Comparison of ENCODE assay signal across 9 cellular contexts in genomic region chr1:212782422-212783154, GRCh38. TPM values are rescaled to one million over a fixed set of nuclear protein-coding genes. Genes with fewer than 3 reads are reported as not detected.
DNase-seq lines count a peak whose midpoint lies in the region; ATAC-seq, FAIRE-seq and TF ChIP-seq lines count a peak whose summit lies in the region.
"Had no signal": no experiment of that assay in that cellular context is flagged by ENCODE, and none has a peak within 500 bp of the region (broad histone marks: within the 10 kb centered on the region; RNA-seq: fewer than 3 reads in every experiment).

No MANE protein-coding gene starts in this region.

- no TSS peak for BruUV-seq in GM12878 (replicated peaks; lab: Mats Ljungman, UMichigan)

- 92% methylated on average over 3 of the region's 3 CpGs for WGBS in GM12878 (ENCODE audit: insufficient coverage, insufficient replicate concordance, low lambda C conversion rate, missing lambda C conversion rate)

- H3K27ac ChIP-seq in GM12878 (ENCODE audit: control insufficient read depth, insufficient read depth), result no peak overlapping the region

- FAIRE-seq in GM12878 (lab: Jason Lieb, UNC), result peak; percentile 59
- FAIRE-seq: colon had no signal

- POLR2A ChIA-PET in GM12878 (lab: Charles Lee), result interaction anchor here (0.6 to 2.5 kb wide), 3 partner anchors 9 to 212 kb away, joined by 3 to 6 read pairs (median 4); partner anchors contain the start of genes NSL1 and TATDN3

- H3K4me1 ChIP-seq in GM12878 (ENCODE audit: control insufficient read depth, insufficient read depth, low read length), result peaks cover 10% of the 10 kb centered on the region; the same call in 1 of the 2 replicates

- TF ChIP-seq POLR2A in GM12878 (IDR thresholded peaks at IDR 0.05; ENCODE audit: low read depth, low read length), result no peak

- H3K27me3 ChIP-seq in GM12878 (replicated peaks in 1 of 2; ENCODE audit: control insufficient read depth in 2 of 2, insufficient read depth in 2 of 2, low read length in 1 of 2), result no peaks in the 10 kb centered on the region

- no peaks in the 10 kb centered on the region for H3K9me3 ChIP-seq in GM12878 (replicated peaks; ENCODE audit: control insufficient read depth, insufficient read depth, low read length)

- H3K4me3 ChIP-seq in GM12878, result no peak overlapping the region

- H3K9ac ChIP-seq in GM12878 (ENCODE audit: control insufficient read depth, insufficient read depth, low read length), result no peak overlapping the region

- H4K20me1 ChIP-seq in GM12878 (ENCODE audit: control insufficient read depth, insufficient read depth), result no peaks in the 10 kb centered on the region

- H3K36me3 ChIP-seq in GM12878 (ENCODE audit: control insufficient read depth in 2 of 2, insufficient read depth in 2 of 2, low read length in 1 of 2), result peaks cover 2 to 4% of the 10 kb centered on the region in 2 experiments; a peak in 2 of 4 replicates

- ATAC-seq in Right ventricle myocardium inferior (peak; percentile 52), GM12878 (peak; percentile 68), GM21515 (IDR thresholded peaks at IDR 0.05; ENCODE audit: unreplicated experiment) (no peak), HG03039 (IDR thresholded peaks at IDR 0.05; ENCODE audit: unreplicated experiment) (no peak)

- DNase-seq in Right ventricle myocardium inferior (ENCODE audit: missing footprints) (no peak), cardiac septum (ENCODE audit: low spot score) (no peak), NCI-H2029 treated with DMSO at 0.1 percent for 48 hours (lab: John Stamatoyannopoulos, UW) (peak; percentile 3), GM12878 (ENCODE audit: low read depth, low spot score) (no peak), kidney tubule cell (ENCODE audit: low spot score) (peak; percentile 43), T1000 (lab: John Stamatoyannopoulos, UW) (no peak)

- TF ChIP-seq RAD21 in GM12878 (IDR thresholded peaks at IDR 0.05; ENCODE audit: insufficient read depth, low read depth, low read length), result peak; percentile 81

- CTCF ChIA-PET in GM12878 (lab: Yijun Ruan, JAX), result interaction anchor here (0.7 to 7.4 kb wide), 35 partner anchors 9 to 466 kb away, joined by 3 to 103 read pairs (median 5); partner anchors contain the start of genes NSL1 and TATDN3

- no peaks in the 10 kb centered on the region for H3K79me2 ChIP-seq in GM12878 (ENCODE audit: control insufficient read depth, insufficient read depth, low read length)

- H2AFZ ChIP-seq in GM12878 (ENCODE audit: control insufficient read depth, low read depth, low read length), result no peak overlapping the region

- no peak overlapping the region for H3K4me2 ChIP-seq in GM12878 (ENCODE audit: control insufficient read depth, insufficient read depth)

- RAD21 ChIA-PET in GM12878 (lab: Charles Lee; ENCODE audit: unreplicated experiment), result interaction anchor here (1.0 to 3.9 kb wide), 11 partner anchors 32 to 326 kb away, joined by 3 to 45 read pairs (median 9); no protein-coding TSS in a partner anchor

- TF ChIP-seq CTCF in GM12878 (IDR thresholded peaks at IDR 0.05 in 2 of 3, conservative IDR thresholded peaks at IDR 0.05 in 1 of 3; ENCODE audit: control insufficient read depth in 2 of 3, extremely low read depth in 1 of 3, insufficient read depth in 1 of 3, low read depth in 3 of 3, low read length in 3 of 3), result peak; percentile 53 to 71 (median 64); a peak in 5 of 6 replicates

- in situ Hi-C loops in GM12878 (cut with MboI), result no loop called here

- no peak for TF ChIP-seq EP300 in GM12878 (IDR thresholded peaks at IDR 0.05; ENCODE audit: borderline replicate concordance in 1 of 2, control insufficient read depth in 1 of 2, low read depth in 2 of 2, low read length in 2 of 2)

- SMC1A ChIA-PET in GM12878 (lab: Charles Lee; ENCODE audit: uncharacterized antibody, unreplicated experiment), result interaction anchor here (0.9 to 6.3 kb wide), 28 partner anchors 9 to 326 kb away, joined by 3 to 80 read pairs (median 6); partner anchors contain the start of genes NSL1 and TATDN3

- intact Hi-C loops in Right ventricle myocardium inferior (cut with DNase I) (loop anchor here (1.0 to 5.0 kb wide), 3 partner anchors 115 to 325 kb away; no protein-coding TSS in a partner anchor), cardiac septum (cut with DNase I) (loop anchor here (2.0 kb wide), 1 partner anchor 306 kb away; no protein-coding TSS in a partner anchor), GM12878 (cut with micrococcal nuclease; ENCODE audit: unreplicated experiment) (loop anchor here (1.0 to 2.0 kb wide), 5 partner anchors 83 to 325 kb away; partner anchors contain the start of gene BATF3)

TF ChIP-seq in GM12878, 131 proteins besides CTCF, POLR2A, EP300 and RAD21:
- TF ChIP-seq FOXM1 (IDR thresholded peaks at IDR 0.05; ENCODE audit: low read depth, low read length), result 0 out of 2 replicates have a peak, but pooled peaks have one; percentile 46
- TF ChIP-seq SMC3 (IDR thresholded peaks at IDR 0.05; ENCODE audit: borderline replicate concordance, low read length), result peak; percentile 80
- TF ChIP-seq CEBPB (IDR thresholded peaks at IDR 0.05; ENCODE audit: borderline replicate concordance in 1 of 2, low read depth in 2 of 2, low read length in 2 of 2), result 0 out of 4 replicates have a peak, but pooled peaks of 1 of the 2 experiments have one; percentile 26
- TF ChIP-seq RUNX3 (IDR thresholded peaks at IDR 0.05; ENCODE audit: low read length), result peak; percentile 14; the same call in 1 of the 2 replicates
- no peak for TF ChIP-seq SKIL (IDR thresholded peaks at IDR 0.05; ENCODE audit: low read depth, poor library complexity, severe bottlenecking)
TF ChIP-seq in GM12878: peak in this region for 4.

RNA-seq across cellular contexts. Expression of gene NSL1, which starts 9.0 kb away (rescaled TPM):
- total RNA-seq in Right ventricle myocardium inferior (26.7 TPM), cardiac septum (27.0 TPM), GM12878 (2014; rRNA removed) (41.9 and 46.9 TPM in 2 replicates), GM12878 (2014; rRNA removed; fragmentation: Illumina TruSeq; extraction: Trizol) (37.5 and 40.2 TPM in 2 replicates), GM12878 (2021) (38.3 and 41.6 TPM in 2 replicates)
- total RNA-seq in GM12878 (2013; cell fraction: nucleolus; rRNA removed), result 97.5 and 114 TPM in 2 replicates
- polyA plus RNA-seq in GM12878 (2011; ENCODE audit: low read depth), result 11.3 TPM
- polyA plus RNA-seq in GM12878 (2011; rRNA removed) (46.4 and 68.5 TPM in 2 replicates), GM12878 (2014; fragmentation: Illumina TruSeq; extraction: Trizol) (36.7 TPM in 2 replicates), GM12878 (2014; fragmentation: Nextera tagmentation; extraction: Ambion mirVana) (10 to 100 TPM; 46.5 to 67.2 TPM), GM12878 (2014; rRNA removed) (34.5 and 43.6 TPM in 2 replicates), GM12878 (2016; fragmentation: Nextera tagmentation; extraction: Ambion mirVana) (10 to 100 TPM; 72.3 to 74.2 TPM)
- 35.9 and 46.6 TPM in 2 replicates for polyA plus RNA-seq in GM12878 (2011; cell fraction: cytosol; rRNA removed)
- 25.8 and 25.9 TPM in 2 replicates for polyA plus RNA-seq in GM12878 (2011; cell fraction: nucleus; rRNA removed)
- 15.8 and 17.9 TPM in 2 replicates for polyA plus RNA-seq in GM12878 (2012)
- polyA minus RNA-seq in GM12878 (2011; rRNA and poly(A)+ RNA removed), result 20.3 and 27.5 TPM in 2 replicates
- 5.1 and 13.8 TPM in 2 replicates for polyA minus RNA-seq in GM12878 (2011; cell fraction: cytosol; rRNA and poly(A)+ RNA removed)
- 27.0 and 42.8 TPM in 2 replicates for polyA minus RNA-seq in GM12878 (2011; cell fraction: nucleus; rRNA and poly(A)+ RNA removed)

RNA-seq across cellular contexts. Expression of gene TATDN3, which starts 9.1 kb away (rescaled TPM):
- total RNA-seq in Right ventricle myocardium inferior (20.5 TPM), cardiac septum (22.4 TPM), GM12878 (2014; rRNA removed) (15.5 and 21.7 TPM in 2 replicates), GM12878 (2014; rRNA removed; fragmentation: Illumina TruSeq; extraction: Trizol) (20.7 and 21.0 TPM in 2 replicates), GM12878 (2021) (17.1 and 18.2 TPM in 2 replicates)
- total RNA-seq in GM12878 (2013; cell fraction: nucleolus; rRNA removed), result 38.0 and 48.8 TPM in 2 replicates
- 11.4 TPM for polyA plus RNA-seq in GM12878 (2011; ENCODE audit: low read depth)
- polyA plus RNA-seq in GM12878 (2011; rRNA removed) (24.5 and 40.9 TPM in 2 replicates), GM12878 (2014; fragmentation: Illumina TruSeq; extraction: Trizol) (17.8 and 20.2 TPM in 2 replicates), GM12878 (2014; fragmentation: Nextera tagmentation; extraction: Ambion mirVana) (10 to 100 TPM; 34.0 to 40.0 TPM), GM12878 (2014; rRNA removed) (14.8 and 15.9 TPM in 2 replicates), GM12878 (2016; fragmentation: Nextera tagmentation; extraction: Ambion mirVana) (10 to 100 TPM; 28.0 to 32.7 TPM)
- 10.7 and 12.3 TPM in 2 replicates for polyA plus RNA-seq in GM12878 (2011; cell fraction: cytosol; rRNA removed)
- 8.2 and 9.9 TPM in 2 replicates for polyA plus RNA-seq in GM12878 (2011; cell fraction: nucleus; rRNA removed)
- 10.6 and 12.7 TPM in 2 replicates for polyA plus RNA-seq in GM12878 (2012)
- 16.9 and 22.8 TPM in 2 replicates for polyA minus RNA-seq in GM12878 (2011; rRNA and poly(A)+ RNA removed)
- polyA minus RNA-seq in GM12878 (2011; cell fraction: cytosol; rRNA and poly(A)+ RNA removed), result 5.9 TPM in 2 replicates
- polyA minus RNA-seq in GM12878 (2011; cell fraction: nucleus; rRNA and poly(A)+ RNA removed), result 7.5 and 9.2 TPM in 2 replicates

Comparison
In these comparisons a context has a peak if more than half of its experiments do, and no peak if none do; other contexts are left out.
1. ATAC-seq: peak in Right ventricle myocardium inferior (single experiment) and GM12878 (single experiment); none in GM21515 (single experiment) and HG03039 (single experiment).
2. DNase-seq: peak in NCI-H2029 treated with DMSO at 0.1 percent for 48 hours (single experiment) and kidney tubule cell (single experiment); none in Right ventricle myocardium inferior (single experiment), cardiac septum (single experiment), GM12878 (single experiment) and T1000 (single experiment).